In genomic region chr17:38456031-38456815, GRCh38 we compare ENCODE assay signal across 11 cellular contexts. TPM values are rescaled to one million over a fixed set of nuclear protein-coding genes. Genes with fewer than 3 reads are reported as not detected.
DNase-seq lines count a peak whose midpoint lies in the region; ATAC-seq and TF ChIP-seq lines count a peak whose summit lies in the region.
"Had no signal": no experiment of that assay in that cellular context is flagged by ENCODE, and none has a peak within 500 bp of the region (broad histone marks: within the 10 kb centered on the region; RNA-seq: fewer than 3 reads in every experiment).

No MANE protein-coding gene starts in this region.

- intact Hi-C loops in psoas muscle (cut with DNase I) = no loop called here

- H3K27me3 ChIP-seq in psoas muscle (ENCODE audit: insufficient read depth in 3 of 3, low read length in 2 of 3) = no peaks in the 10 kb centered on the region

- no peaks in the 10 kb centered on the region for H3K9me3 ChIP-seq in psoas muscle

- 74 to 75% (median 74%) methylated on average over 9 of the region's 9 CpGs for whole genome bisulfite sequencing in psoas muscle, 3 donors

- peaks cover 28% of the 10 kb centered on the region for H3K4me1 ChIP-seq in psoas muscle

- H3K4me3 ChIP-seq in epithelial cell of esophagus (ENCODE audit: low read length) (no peak overlapping the region), psoas muscle (no peak overlapping the region)

- peak; percentile 20 for TF ChIP-seq CTCF in epithelial cell of esophagus (IDR thresholded peaks at IDR 0.05; ENCODE audit: insufficient read depth, low read depth, low read length, missing control alignments)
- TF ChIP-seq CTCF in psoas muscle (IDR thresholded peaks at IDR 0.05) = no peak

- peak overlapping the region; percentile 78 for H3K27ac ChIP-seq in psoas muscle

- H3K36me3 ChIP-seq in psoas muscle (ENCODE audit: insufficient read depth in 1 of 2, low read depth in 1 of 2) = peaks cover 0 to 28% of the 10 kb centered on the region in 2 donors

- no peak for ATAC-seq in psoas muscle
- ATAC-seq in GM19455 (IDR thresholded peaks at IDR 0.05; ENCODE audit: unreplicated experiment) = no peak
- no peak for ATAC-seq in GM19023 (IDR thresholded peaks at IDR 0.05; ENCODE audit: unreplicated experiment)
- ATAC-seq in GM21576 (IDR thresholded peaks at IDR 0.05; ENCODE audit: unreplicated experiment) = no peak

- in situ Hi-C loops in G401 (cut with HindIII; ENCODE audit: low sequenced_read_pairs) = no loop called here

- DNase-seq in ELR (ENCODE audit: low read depth) = peak; percentile 47
- DNase-seq in NCI-H69 (lab: John Stamatoyannopoulos, UW) = peak; percentile 50
- peak; percentile 51 for DNase-seq in epithelial cell of esophagus (ENCODE audit: low read depth)
- DNase-seq in psoas muscle = no peak
- no peak for DNase-seq in G401 (ENCODE audit: low spot score)
- DNase-seq: central memory CD4-positive, alpha-beta T cell; NCI-H446 treated with DMSO at 0.1 percent for 48 hours; stimulated activated CD4-positive, alpha-beta T cell treated with anti-CD3 and anti-CD28 coated beads, Interleukin-12 subunit alpha, Interleukin-12 subunit beta, amount 100 ng/mL, for 4 hours had no signal

RNA-seq across cellular contexts. Expression of gene ARHGAP23, which starts 28.0 kb away (rescaled TPM):
- 10 to 100 TPM; 23.6 to 35.8 (median 23.7) TPM for total RNA-seq in psoas muscle
- 10 to 100 TPM in 1 of 3 donors, 1 to 10 TPM in 2; 7.6 to 11.8 (median 9.6) TPM for polyA plus RNA-seq in psoas muscle
- total RNA-seq in G401 (2014; rRNA removed; shearing (Covaris generic)) = 2.4 and 6.4 TPM in 2 replicates

Comparison
In these comparisons a context has a peak if more than half of its experiments do, and no peak if none do; other contexts are left out.
1. DNase-seq: peak in ELR (single experiment), NCI-H69 (single experiment) and epithelial cell of esophagus (single experiment); none in psoas muscle (0 of 2) and G401 (single experiment).